1 cellular context compared by ENCODE assay signal in the genomic region with DNA sequence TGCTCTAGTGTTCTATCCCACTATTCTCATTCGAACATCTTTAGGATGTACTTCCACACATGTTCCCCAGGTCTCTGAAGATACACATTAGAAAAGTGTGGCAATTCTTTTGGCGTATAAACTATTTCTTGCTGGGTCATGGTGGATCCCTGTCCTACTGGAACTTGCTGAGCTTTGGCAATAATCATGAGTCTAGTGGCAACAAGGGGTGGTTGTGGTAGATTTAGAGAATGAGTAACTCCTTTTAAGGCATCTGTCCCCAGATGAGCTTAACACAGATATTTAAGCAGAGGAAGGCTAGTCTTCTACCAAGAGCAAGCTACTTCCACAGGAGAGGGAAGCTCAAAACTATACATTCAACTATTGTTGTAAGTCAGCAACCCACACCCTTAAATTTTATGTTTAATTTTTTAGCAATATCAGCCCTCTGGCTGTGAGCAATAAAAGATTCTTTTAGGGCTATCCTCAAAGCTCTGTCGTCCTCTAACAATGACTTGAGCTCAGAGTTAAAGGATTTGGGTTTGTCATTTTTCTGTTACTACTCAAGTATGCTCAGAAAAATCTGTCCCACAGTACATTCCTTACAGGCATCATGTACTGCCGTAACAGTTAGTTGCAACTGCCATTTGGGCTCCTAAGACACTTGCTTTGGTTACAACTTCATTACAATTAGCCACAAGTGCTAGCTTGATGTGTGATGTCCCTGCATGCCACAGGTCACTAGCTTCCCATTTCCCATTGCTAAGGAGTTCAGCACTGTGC.
TF ChIP-seq lines count a peak whose summit lies in the region.

No MANE protein-coding gene starts in this region.

TF ChIP-seq in SK-N-SH treated with all-trans-retinoic acid at 6 μM for 48 hours, 23 proteins besides CTCF, POLR2A, EP300 and RAD21 (continued from another document):
- TF ChIP-seq ZNF565 (CRISPR knock-in tag; conservative IDR thresholded peaks at IDR 0.05; ENCODE audit: low read depth), result no peak
- no peak for TF ChIP-seq ZFP3 (CRISPR knock-in tag; IDR thresholded peaks at IDR 0.05)
TF ChIP-seq in SK-N-SH treated with all-trans-retinoic acid at 6 μM for 48 hours: peak in this region for 0.
